Comparison of ENCODE assay signal across 1 cellular context in the genomic region with DNA sequence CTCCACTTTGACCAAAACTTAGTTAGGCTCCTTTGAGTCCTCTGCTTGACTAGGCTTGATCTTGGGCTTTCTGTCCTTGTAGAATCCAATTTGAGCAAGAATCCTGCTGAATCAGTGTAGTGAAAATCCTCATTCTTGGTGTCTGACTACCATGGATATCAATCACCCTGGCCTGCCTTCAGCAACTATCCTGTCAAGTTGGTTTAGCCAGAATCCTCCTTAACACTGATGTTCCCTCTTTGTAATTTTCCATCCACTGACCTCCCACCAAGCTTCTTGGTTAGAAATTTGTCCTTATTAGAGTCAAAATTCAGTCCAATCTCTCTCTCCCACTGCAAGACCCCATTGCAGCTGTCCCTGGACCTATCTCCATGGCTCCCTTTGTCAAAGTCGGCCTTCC.
TF ChIP-seq lines count a peak whose summit lies in the region.

No MANE protein-coding gene starts in this region.

TF ChIP-seq in HepG2, 621 proteins besides CTCF, POLR2A, EP300 and RAD21:
- TF ChIP-seq ZNF879 (CRISPR knock-in tag; IDR thresholded peaks at IDR 0.05) (peak; percentile 86; the same call in 1 of the 2 replicates), MAFG (CRISPR knock-in tag; IDR thresholded peaks at IDR 0.05) (no peak), GLI4 (CRISPR knock-in tag; IDR thresholded peaks at IDR 0.05; ENCODE audit: borderline replicate concordance) (no peak), GFI1 (CRISPR knock-in tag; IDR thresholded peaks at IDR 0.05; ENCODE audit: borderline replicate concordance) (peak; percentile 16; the same call in 1 of the 2 replicates), ZBTB38 (CRISPR knock-in tag; IDR thresholded peaks at IDR 0.05) (no peak), TEAD3 (CRISPR knock-in tag; optimal IDR thresholded peaks at IDR 0.05; ENCODE audit: borderline replicate concordance) (no peak), GATAD2A (CRISPR knock-in tag; IDR thresholded peaks at IDR 0.05) (no peak)
- TF ChIP-seq, protein P1, sequence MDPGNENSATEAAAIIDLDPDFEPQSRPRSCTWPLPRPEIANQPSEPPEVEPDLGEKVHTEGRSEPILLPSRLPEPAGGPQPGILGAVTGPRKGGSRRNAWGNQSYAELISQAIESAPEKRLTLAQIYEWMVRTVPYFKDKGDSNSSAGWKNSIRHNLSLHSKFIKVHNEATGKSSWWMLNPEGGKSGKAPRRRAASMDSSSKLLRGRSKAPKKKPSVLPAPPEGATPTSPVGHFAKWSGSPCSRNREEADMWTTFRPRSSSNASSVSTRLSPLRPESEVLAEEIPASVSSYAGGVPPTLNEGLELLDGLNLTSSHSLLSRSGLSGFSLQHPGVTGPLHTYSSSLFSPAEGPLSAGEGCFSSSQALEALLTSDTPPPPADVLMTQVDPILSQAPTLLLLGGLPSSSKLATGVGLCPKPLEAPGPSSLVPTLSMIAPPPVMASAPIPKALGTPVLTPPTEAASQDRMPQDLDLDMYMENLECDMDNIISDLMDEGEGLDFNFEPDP (CRISPR knock-in tag; conservative IDR thresholded peaks at IDR 0.05): no peak
- TF ChIP-seq, protein P2, sequence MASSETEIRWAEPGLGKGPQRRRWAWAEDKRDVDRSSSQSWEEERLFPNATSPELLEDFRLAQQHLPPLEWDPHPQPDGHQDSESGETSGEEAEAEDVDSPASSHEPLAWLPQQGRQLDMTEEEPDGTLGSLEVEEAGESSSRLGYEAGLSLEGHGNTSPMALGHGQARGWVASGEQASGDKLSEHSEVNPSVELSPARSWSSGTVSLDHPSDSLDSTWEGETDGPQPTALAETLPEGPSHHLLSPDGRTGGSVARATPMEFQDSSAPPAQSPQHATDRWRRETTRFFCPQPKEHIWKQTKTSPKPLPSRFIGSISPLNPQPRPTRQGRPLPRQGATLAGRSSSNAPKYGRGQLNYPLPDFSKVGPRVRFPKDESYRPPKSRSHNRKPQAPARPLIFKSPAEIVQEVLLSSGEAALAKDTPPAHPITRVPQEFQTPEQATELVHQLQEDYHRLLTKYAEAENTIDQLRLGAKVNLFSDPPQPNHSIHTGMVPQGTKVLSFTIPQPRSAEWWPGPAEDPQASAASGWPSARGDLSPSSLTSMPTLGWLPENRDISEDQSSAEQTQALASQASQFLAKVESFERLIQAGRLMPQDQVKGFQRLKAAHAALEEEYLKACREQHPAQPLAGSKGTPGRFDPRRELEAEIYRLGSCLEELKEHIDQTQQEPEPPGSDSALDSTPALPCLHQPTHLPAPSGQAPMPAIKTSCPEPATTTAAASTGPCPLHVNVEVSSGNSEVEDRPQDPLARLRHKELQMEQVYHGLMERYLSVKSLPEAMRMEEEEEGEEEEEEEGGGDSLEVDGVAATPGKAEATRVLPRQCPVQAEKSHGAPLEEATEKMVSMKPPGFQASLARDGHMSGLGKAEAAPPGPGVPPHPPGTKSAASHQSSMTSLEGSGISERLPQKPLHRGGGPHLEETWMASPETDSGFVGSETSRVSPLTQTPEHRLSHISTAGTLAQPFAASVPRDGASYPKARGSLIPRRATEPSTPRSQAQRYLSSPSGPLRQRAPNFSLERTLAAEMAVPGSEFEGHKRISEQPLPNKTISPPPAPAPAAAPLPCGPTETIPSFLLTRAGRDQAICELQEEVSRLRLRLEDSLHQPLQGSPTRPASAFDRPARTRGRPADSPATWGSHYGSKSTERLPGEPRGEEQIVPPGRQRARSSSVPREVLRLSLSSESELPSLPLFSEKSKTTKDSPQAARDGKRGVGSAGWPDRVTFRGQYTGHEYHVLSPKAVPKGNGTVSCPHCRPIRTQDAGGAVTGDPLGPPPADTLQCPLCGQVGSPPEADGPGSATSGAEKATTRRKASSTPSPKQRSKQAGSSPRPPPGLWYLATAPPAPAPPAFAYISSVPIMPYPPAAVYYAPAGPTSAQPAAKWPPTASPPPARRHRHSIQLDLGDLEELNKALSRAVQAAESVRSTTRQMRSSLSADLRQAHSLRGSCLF (CRISPR knock-in tag; IDR thresholded peaks at IDR 0.05; ENCODE audit: borderline replicate concordance): peak; percentile 4; the same call in 1 of the 2 replicates
TF ChIP-seq in HepG2: peak in this region for 3.
